In genomic region chr6:31493550-31493874, GRCh38 we compare ENCODE assay signal across 6 cellular contexts. TPM values are rescaled to one million over a fixed set of nuclear protein-coding genes. Genes with fewer than 3 reads are reported as not detected.
A peak's percentile ranks its signal among the peaks of the same experiment; 100 is the strongest.
DNase-seq lines count a peak whose midpoint lies in the region; ATAC-seq and TF ChIP-seq lines count a peak whose summit lies in the region.
"Not testable (repeated sequence)": the region's sequence is repeated elsewhere in the genome, so short reads cannot be mapped to it uniquely, and the experiment has no call there.
"Had no signal": no experiment of that assay in that cellular context is flagged by ENCODE, and none has a peak within 500 bp of the region (broad histone marks: within the 10 kb centered on the region; RNA-seq: fewer than 3 reads in every experiment).

No MANE protein-coding gene starts in this region.

- peaks cover 20 to 40% of the 10 kb centered on the region in 2 experiments for H3K4me1 ChIP-seq in HCT116 (ENCODE audit: control insufficient read depth in 1 of 2, insufficient read depth in 2 of 2, low read length in 2 of 2)
- H3K4me1 ChIP-seq in heart left ventricle: peaks cover 0 to 40% (median 12%) of the 10 kb centered on the region in 12 donors
- H3K4me1 ChIP-seq in neural progenitor cell: not testable (repeated sequence)

- H3K4me3 Mint-ChIP-seq in T-helper 17 cell: peak overlapping the region; percentile 98
- H3K4me3 Mint-ChIP-seq in neural progenitor cell: peak overlapping the region; percentile 83

- POLR2A ChIA-PET in HCT116 (lab: Charles Lee): interaction anchor here (0.8 to 2.2 kb wide), 2 partner anchors 31 to 53 kb away, joined by 3 to 6 read pairs; partner anchors contain the start of genes ATP6V1G2 and NFKBIL1

- CTCF ChIA-PET in HCT116 (lab: Charles Lee): interaction anchor here (0.9 to 4.6 kb wide), 6 partner anchors 9 to 406 kb away, joined by 3 to 16 read pairs (median 5); partner anchors contain the start of gene ATP6V1G2

- TF ChIP-seq CTCF in HCT116 (IDR thresholded peaks at IDR 0.05 in 2 of 3, conservative IDR thresholded peaks at IDR 0.05 in 1 of 3; ENCODE audit: borderline replicate concordance in 1 of 3, insufficient read depth in 1 of 3, low read depth in 2 of 3, low read length in 2 of 3); brain microvascular endothelial cell (IDR thresholded peaks at IDR 0.05; ENCODE audit: low read depth, low read length, missing control alignments); heart left ventricle (IDR thresholded peaks at IDR 0.05); neural progenitor cell (IDR thresholded peaks at IDR 0.05): not testable (repeated sequence)

- peaks cover 18% of the 10 kb centered on the region for H3F3A ChIP-seq in neural progenitor cell (ENCODE audit: low read depth)

- H3K9me2 ChIP-seq in HCT116 (ENCODE audit: insufficient read depth): not testable (repeated sequence)

- in situ Hi-C loops in brain microvascular endothelial cell (cut with HindIII; ENCODE audit: low pct_ligation_motif_present, low sequenced_read_pairs): not testable (repeated sequence)

- H3K27ac Mint-ChIP-seq in T-helper 17 cell: peak overlapping the region; percentile 95
- H3K27ac Mint-ChIP-seq in neural progenitor cell: not testable (repeated sequence)

- H2AFZ ChIP-seq in HCT116 (ENCODE audit: low read depth, low read length, poor library complexity, severe bottlenecking); neural progenitor cell (replicated peaks): not testable (repeated sequence)

- RAD21 ChIA-PET in HCT116 (lab: Charles Lee; ENCODE audit: low non-redundant PET in 1 of 2, low total read pairs in 2 of 2, uncharacterized antibody in 2 of 2, unreplicated experiment in 2 of 2): interaction anchor here in 1 of 2 experiments (1.3 kb wide), 1 partner anchor 104 kb away, joined by 3 read pairs; no protein-coding TSS in a partner anchor

- not testable (repeated sequence) for H3K9me3 Mint-ChIP-seq in neural progenitor cell

- not testable (repeated sequence) for H3K27me3 Mint-ChIP-seq in T-helper 17 cell
- H3K27me3 Mint-ChIP-seq in neural progenitor cell (ENCODE audit: insufficient read depth, low read depth): peaks cover 57% of the 10 kb centered on the region

- intact Hi-C loops in HCT116 (cut with micrococcal nuclease): loop anchor here (5.0 kb wide), 1 partner anchor 96 kb away; no protein-coding TSS in a partner anchor
- intact Hi-C loops in heart left ventricle (cut with DNase I): loop anchor here in 9 of 10 donors (2.0 to 10.0 kb wide), 6 partner anchors 39 to 111 kb away; partner anchors contain the start of genes DDX39B (in 4 of the 9) and NCR3 (in 1 of the 9)

- peaks cover 36% of the 10 kb centered on the region for H3K4me1 Mint-ChIP-seq in T-helper 17 cell
- H3K4me1 Mint-ChIP-seq in neural progenitor cell: peaks cover 33% of the 10 kb centered on the region

- not testable (repeated sequence) for DNase-seq in HCT116 (ENCODE audit: low read depth, low spot score); T-helper 17 cell; brain microvascular endothelial cell; heart left ventricle; neural progenitor cell (ENCODE audit: low spot score)

- H3K36me3 Mint-ChIP-seq in T-helper 17 cell (ENCODE audit: low read depth); neural progenitor cell: not testable (repeated sequence)

- BruUV-seq in HCT116 (replicated peaks; lab: Mats Ljungman, UMichigan): TSS peak; percentile 36

- peak overlapping the region; percentile 80; the same call in 1 of the 2 replicates for H3K9ac ChIP-seq in HCT116 (ENCODE audit: low read length)
- not testable (repeated sequence) for H3K9ac ChIP-seq in neural progenitor cell

- H3K4me2 ChIP-seq in HCT116 (ENCODE audit: low read length): peak overlapping the region; percentile 98
- H3K4me2 ChIP-seq in neural progenitor cell: peak overlapping the region; percentile 91

- not testable (repeated sequence) for TF ChIP-seq RAD21 in HCT116 (IDR thresholded peaks at IDR 0.05; ENCODE audit: low read depth)

- not testable (repeated sequence) for H3K36me3 ChIP-seq in HCT116 (ENCODE audit: control insufficient read depth in 1 of 2, insufficient read depth in 2 of 2, low read length in 2 of 2); brain microvascular endothelial cell (replicated peaks); heart left ventricle; neural progenitor cell

- not testable (repeated sequence) for H3K79me2 ChIP-seq in HCT116 (ENCODE audit: insufficient read depth, low read length); neural progenitor cell (ENCODE audit: low read depth)

- H4K20me1 ChIP-seq in HCT116 (ENCODE audit: insufficient read depth); neural progenitor cell (ENCODE audit: low read depth): not testable (repeated sequence)

- H3K27ac ChIP-seq in HCT116 (ENCODE audit: low read depth, low read length) (peak overlapping the region; percentile 76; the same call in 1 of the 2 replicates), heart left ventricle (peak overlapping the region in 2 of 12 donors; percentile 63 to 84)
- H3K27ac ChIP-seq in brain microvascular endothelial cell, neural progenitor cell: not testable (repeated sequence)

- H3K4me3 ChIP-seq in HCT116 (replicated peaks in 1 of 2; ENCODE audit: low read depth in 1 of 2, low read length in 2 of 2): peak overlapping the region; percentile 74 to 88
- peak overlapping the region; percentile 54 for H3K4me3 ChIP-seq in brain microvascular endothelial cell (ENCODE audit: low read depth, low read length)
- H3K4me3 ChIP-seq in heart left ventricle: peak overlapping the region in 10 of 12 donors; percentile 53 to 86 (median 69)
- H3K4me3 ChIP-seq in neural progenitor cell: peak overlapping the region; percentile 61

- TF ChIP-seq POLR2A in HCT116 (IDR thresholded peaks at IDR 0.05; ENCODE audit: borderline replicate concordance, extremely low read depth, insufficient read depth, insufficient read length); heart left ventricle (IDR thresholded peaks at IDR 0.05): not testable (repeated sequence)

- ATAC-seq in HCT116, T-helper 17 cell, heart left ventricle: not testable (repeated sequence)

- H3K9me3 ChIP-seq in HCT116 (ENCODE audit: control insufficient read depth in 1 of 2, insufficient read depth in 1 of 2, low read depth in 1 of 2, low read length in 2 of 2); T-helper 17 cell (ENCODE audit: control insufficient read depth, low read length, poor library complexity, severe bottlenecking); heart left ventricle; neural progenitor cell (ENCODE audit: low read depth): not testable (repeated sequence)

- 2 to 3% (median 2%) methylated on average over 2 of the region's 2 CpGs for WGBS in heart left ventricle, 4 donors

- H3K27me3 ChIP-seq in HCT116 (ENCODE audit: insufficient read depth, low read length); brain microvascular endothelial cell (replicated peaks): not testable (repeated sequence)
- H3K27me3 ChIP-seq in heart left ventricle: peaks cover 0 to 10% (median 0%) of the 10 kb centered on the region in 9 donors
- peaks cover 62% of the 10 kb centered on the region for H3K27me3 ChIP-seq in neural progenitor cell

RNA-seq across cellular contexts. Expression of gene MICB, which starts 4.4 kb away (rescaled TPM):
- total RNA-seq in HCT116 (2021; ENCODE audit: unreplicated experiment) (21.7 TPM), T-helper 17 cell (10 to 100 TPM; 16.5 to 17.6 TPM), heart left ventricle (1 to 10 TPM; 1.1 to 8.8 (median 1.5) TPM), neural progenitor cell (ENCODE audit: low replicate concordance) (8.1 and 9.1 TPM in 2 replicates)
- 15.0 and 15.4 TPM in 2 replicates for polyA plus RNA-seq in HCT116 (2012)
- polyA plus RNA-seq in heart left ventricle: 1 to 10 TPM in 1 of 2 donors, under 1 TPM in 1; 0.84 to 1.3 TPM

RNA-seq across cellular contexts. Expression of gene MCCD1, which starts 35.2 kb away (rescaled TPM):
- total RNA-seq in HCT116 (2021; ENCODE audit: unreplicated experiment): not detected
- polyA plus RNA-seq in HCT116 (2012): 0.06 TPM in 1 of 2 replicates, not detected in the other
- not detected for total RNA-seq in T-helper 17 cell
- total RNA-seq in heart left ventricle: not detected
- not detected for polyA plus RNA-seq in heart left ventricle
- total RNA-seq in neural progenitor cell (ENCODE audit: low replicate concordance): not detected in 2 replicates
- total RNA-seq: frontal cortex had no signal

RNA-seq across cellular contexts. Expression of gene DDX39B, which starts 48.3 kb away (rescaled TPM):
- total RNA-seq in HCT116 (2021; ENCODE audit: unreplicated experiment) (545 TPM), T-helper 17 cell (100 to 1,000 TPM; 496 to 507 TPM), heart left ventricle (100 to 1,000 TPM; 122 to 209 (median 164) TPM), neural progenitor cell (ENCODE audit: low replicate concordance) (493 and 913 TPM in 2 replicates)
- 505 and 511 TPM in 2 replicates for polyA plus RNA-seq in HCT116 (2012)
- polyA plus RNA-seq in heart left ventricle: 100 to 1,000 TPM; 162 to 193 TPM

RNA-seq across cellular contexts. Expression of gene ATP6V1G2, which starts 52.9 kb away (rescaled TPM):
- 1.8 TPM for total RNA-seq in HCT116 (2021; ENCODE audit: unreplicated experiment)
- polyA plus RNA-seq in HCT116 (2012): 1.5 and 1.7 TPM in 2 replicates
- total RNA-seq in T-helper 17 cell: 1 to 10 TPM; 1.4 to 2.0 TPM
- total RNA-seq in heart left ventricle: 1 to 10 TPM; 1.1 to 3.5 (median 1.4) TPM
- 1 to 10 TPM; 1.3 to 2.2 TPM for polyA plus RNA-seq in heart left ventricle
- 6.8 and 8.8 TPM in 2 replicates for total RNA-seq in neural progenitor cell (ENCODE audit: low replicate concordance)

RNA-seq across cellular contexts. Expression of gene NFKBIL1, which starts 53.9 kb away (rescaled TPM):
- total RNA-seq in HCT116 (2021; ENCODE audit: unreplicated experiment) (26.6 TPM), T-helper 17 cell (1 to 10 TPM; 5.5 to 6.4 TPM), heart left ventricle (10 to 100 TPM in 8 of 9 donors, 1 to 10 TPM in 1; 10.0 to 17.8 (median 12.4) TPM), neural progenitor cell (ENCODE audit: low replicate concordance) (8.6 and 30.3 TPM in 2 replicates)
- polyA plus RNA-seq in HCT116 (2012): 25.2 and 30.4 TPM in 2 replicates
- polyA plus RNA-seq in heart left ventricle: 10 to 100 TPM; 18.2 to 22.9 TPM
